ENCODE assay signal across 9 cellular contexts in genomic region chrX:49059209-49060191, GRCh38. TPM values are rescaled to one million over a fixed set of nuclear protein-coding genes. Genes with fewer than 3 reads are reported as not detected.
A peak's percentile ranks its signal among the peaks of the same experiment; 100 is the strongest.
DNase-seq lines count a peak whose midpoint lies in the region; ATAC-seq and TF ChIP-seq lines count a peak whose summit lies in the region.
"Had no signal": no experiment of that assay in that cellular context is flagged by ENCODE, and none has a peak within 500 bp of the region (broad histone marks: within the 10 kb centered on the region; RNA-seq: fewer than 3 reads in every experiment).

No MANE protein-coding gene starts in this region.

- DNase-seq in Peyer's patch (peak in 2 of 3 donors; percentile 58 to 71), stomach (peak; percentile 38), cerebellar nuclear complex (lab: John Stamatoyannopoulos, UW) (no peak), NCI-H748 treated with DMSO at 0.1 percent for 48 hours (lab: John Stamatoyannopoulos, UW) (no peak)
- DNase-seq: hypothalamus; NK-92 treated with Interleukin-12 subunit alpha and Interleukin-12 subunit beta, amount 100 ng/mL, for 24 hours; occipital lobe had no signal

- H3K9ac ChIP-seq in iPS-18a (ENCODE audit: low read length), result no peak overlapping the region

- H3K27me3 ChIP-seq in Peyer's patch (no peaks in the 10 kb centered on the region), iPS-18a (ENCODE audit: control insufficient read depth, insufficient read depth, low read length) (no peaks in the 10 kb centered on the region), stomach (peaks cover 0 to 5% (median 0%) of the 10 kb centered on the region in 3 donors)

- TF ChIP-seq POLR2A in Peyer's patch (IDR thresholded peaks at IDR 0.05) (peak in 1 of 2 donors; percentile 60), stomach (IDR thresholded peaks at IDR 0.05) (no peak)

- H3K4me1 ChIP-seq in Peyer's patch (no peaks in the 10 kb centered on the region), iPS-18a (ENCODE audit: control insufficient read depth, low read depth, low read length) (no peaks in the 10 kb centered on the region), stomach (peaks cover 0 to 5% (median 0%) of the 10 kb centered on the region in 4 donors)

- intact Hi-C loops in stomach (cut with DNase I; ENCODE audit: low total_unique reads), result loop anchor here (10.0 kb wide), 1 partner anchor 65 kb away; the partner anchor contains the start of gene GPKOW

- H3K27ac ChIP-seq in Peyer's patch, result peak overlapping the region in 3 of 4 donors; percentile 59 to 86 (median 72)
- no peak overlapping the region for H3K27ac ChIP-seq in iPS-18a (ENCODE audit: low read length)
- H3K27ac ChIP-seq in stomach, result peak overlapping the region; percentile 68 to 84 (median 77)

- H3K4me3 ChIP-seq in Peyer's patch, result peak overlapping the region in 3 of 4 donors; percentile 15 to 59 (median 48)
- H3K4me3 ChIP-seq in iPS-18a (ENCODE audit: low read length), result peak overlapping the region; percentile 41
- H3K4me3 ChIP-seq in stomach, result peak overlapping the region; percentile 34 to 52 (median 40)

- no peak for TF ChIP-seq EP300 in stomach (IDR thresholded peaks at IDR 0.05)

- no peak for ATAC-seq in GM21786 (IDR thresholded peaks at IDR 0.05; ENCODE audit: unreplicated experiment)

- TF ChIP-seq CTCF in Peyer's patch (IDR thresholded peaks at IDR 0.05) (no peak), stomach (IDR thresholded peaks at IDR 0.05) (no peak)

- no peaks in the 10 kb centered on the region for H3K9me3 ChIP-seq in Peyer's patch
- no peaks in the 10 kb centered on the region for H3K9me3 ChIP-seq in iPS-18a (ENCODE audit: control insufficient read depth, low read depth, low read length)
- no peaks in the 10 kb centered on the region for H3K9me3 ChIP-seq in stomach

- H3K36me3 ChIP-seq in Peyer's patch (no peaks in the 10 kb centered on the region), iPS-18a (ENCODE audit: control insufficient read depth, low read depth, low read length) (no peaks in the 10 kb centered on the region), stomach (peaks cover 0 to 29% (median 24%) of the 10 kb centered on the region in 4 donors)

- WGBS in stomach, 5 donors, result 25 to 64% (median 57%) methylated on average over 12 to 19 of the region's 19 CpGs

RNA-seq across cellular contexts. Expression of gene CCDC120, which starts 0.7 kb away (rescaled TPM):
- total RNA-seq in Peyer's patch, result 10 to 100 TPM in 3 of 4 donors, not detected in 1; 13.8 to 39.1 (median 24.5) TPM
- 10 to 100 TPM in 2 of 5 donors, 1 to 10 TPM in 3; 2.3 to 25.4 (median 6.1) TPM for total RNA-seq in stomach
- polyA plus RNA-seq in stomach, result 1 to 10 TPM; 3.8 to 7.3 (median 4.0) TPM

RNA-seq across cellular contexts. Expression of gene PRAF2, which starts 14.3 kb away (rescaled TPM):
- total RNA-seq in Peyer's patch, result 1 to 10 TPM; 2.8 to 9.8 (median 4.4) TPM
- 10 to 100 TPM in 1 of 5 donors, 1 to 10 TPM in 2, not detected in 2; 5.0 to 37.1 (median 5.9) TPM for total RNA-seq in stomach
- 10 to 100 TPM in 2 of 3 donors, 1 to 10 TPM in 1; 9.3 to 16.6 (median 10.3) TPM for polyA plus RNA-seq in stomach

RNA-seq across cellular contexts. Expression of gene TFE3, which starts 16.3 kb away (rescaled TPM):
- 10 to 100 TPM; 25.6 to 36.3 (median 32.4) TPM for total RNA-seq in Peyer's patch
- 10 to 100 TPM; 13.0 to 42.2 (median 35.3) TPM for total RNA-seq in stomach
- 10 to 100 TPM; 21.5 to 28.1 (median 27.0) TPM for polyA plus RNA-seq in stomach

RNA-seq across cellular contexts. Expression of gene WDR45, which starts 20.2 kb away (rescaled TPM):
- total RNA-seq in Peyer's patch (100 to 1,000 TPM in 2 of 4 donors, 10 to 100 TPM in 2; 64.2 to 133 (median 86.9) TPM), stomach (100 to 1,000 TPM in 2 of 5 donors, 10 to 100 TPM in 3; 12.2 to 209 (median 90.9) TPM)
- 100 to 1,000 TPM in 1 of 3 donors, 10 to 100 TPM in 2; 69.0 to 102 (median 75.3) TPM for polyA plus RNA-seq in stomach

RNA-seq across cellular contexts. Expression of gene GRIPAP1, which starts 57.4 kb away (rescaled TPM):
- total RNA-seq in Peyer's patch (100 to 1,000 TPM in 1 of 4 donors, 10 to 100 TPM in 3; 32.4 to 139 (median 70.9) TPM), stomach (100 to 1,000 TPM in 1 of 5 donors, 10 to 100 TPM in 4; 30.7 to 127 (median 58.9) TPM)
- polyA plus RNA-seq in stomach, result 10 to 100 TPM; 15.6 to 21.0 (median 16.3) TPM

Comparison
In these comparisons a context has a peak if more than half of its experiments do, and no peak if none do; other contexts are left out.
1. DNase-seq: peak in Peyer's patch (2 of 3) and stomach (single experiment); none in cerebellar nuclear complex (0 of 2) and NCI-H748 treated with DMSO at 0.1 percent for 48 hours (single experiment).
2. Peak in every context shown above with its lines, with median percentiles within 50 percentile points of each other: H3K4me3 ChIP-seq.